11 cellular contexts compared by ENCODE assay signal in genomic region chr19:39131255-39131755, GRCh38. TPM values are rescaled to one million over a fixed set of nuclear protein-coding genes. Genes with fewer than 3 reads are reported as not detected.
DNase-seq lines count a peak whose midpoint lies in the region; ATAC-seq and TF ChIP-seq lines count a peak whose summit lies in the region.
"Had no signal": no experiment of that assay in that cellular context is flagged by ENCODE, and none has a peak within 500 bp of the region (broad histone marks: within the 10 kb centered on the region; RNA-seq: fewer than 3 reads in every experiment).

No MANE protein-coding gene starts in this region.

- no peak overlapping the region for H2AFZ ChIP-seq in SK-N-SH (ENCODE audit: low read depth)

- CTCF ChIA-PET in SK-N-SH (lab: Yijun Ruan, JAX) = interaction anchor here (0.8 to 2.6 kb wide), 3 partner anchors 9 to 56 kb away, joined by 3 to 10 read pairs (median 4); no protein-coding TSS in a partner anchor

- H3K9me3 ChIP-seq in SK-N-SH (no peaks in the 10 kb centered on the region), transverse colon (no peaks in the 10 kb centered on the region)
- H3K9me3 ChIP-seq: A549 had no signal

- H3K36me3 Mint-ChIP-seq in dendritic cell treated with granulocyte-macrophage colony-stimulating factor and Interleukin-4, amounts not matched to agents 40 ng/mL and 50 ng/mL, for 4 days (ENCODE audit: low read depth) = peaks cover 6% of the 10 kb centered on the region
- H3K36me3 Mint-ChIP-seq: activated naive CD8-positive, alpha-beta T cell treated with anti-CD3 and anti-CD28 coated beads, Interleukin-2, amount 10 ng/mL, durations not matched to agents 7 days and 5 days had no signal

- H3K4ac ChIP-seq in mesendoderm (ENCODE audit: low read depth, low read length) = no peak overlapping the region

- no peak overlapping the region for H4K5ac ChIP-seq in mesendoderm (ENCODE audit: low read length)

- H2BK120ac ChIP-seq in mesendoderm (ENCODE audit: low read depth, low read length) = no peak overlapping the region

- TF ChIP-seq POLR2A in transverse colon (IDR thresholded peaks at IDR 0.05) = no peak

- H3K4me3 ChIP-seq in SK-N-SH (ENCODE audit: low read depth in 2 of 2, low read length in 1 of 2) = no peak overlapping the region
- H3K4me3 ChIP-seq in mesendoderm (ENCODE audit: low read length) = no peak overlapping the region
- no peak overlapping the region for H3K4me3 ChIP-seq in transverse colon
- H3K4me3 ChIP-seq: A549 had no signal

- no peak overlapping the region for H2AK5ac ChIP-seq in mesendoderm (ENCODE audit: low read length)

- no peak overlapping the region for H2BK5ac ChIP-seq in mesendoderm (ENCODE audit: low read length)

- H3K4me1 Mint-ChIP-seq in dendritic cell treated with granulocyte-macrophage colony-stimulating factor and Interleukin-4, amounts not matched to agents 40 ng/mL and 50 ng/mL, for 4 days (ENCODE audit: low read depth) = peaks cover 70% of the 10 kb centered on the region

- peaks cover 50% of the 10 kb centered on the region for H3K79me1 ChIP-seq in mesendoderm (ENCODE audit: low read length)

- H4K20me1 ChIP-seq in SK-N-SH (ENCODE audit: insufficient read depth) = peaks cover 83% of the 10 kb centered on the region

- no peak overlapping the region for H3K9ac ChIP-seq in SK-N-SH
- no peak overlapping the region for H3K9ac ChIP-seq in mesendoderm (ENCODE audit: low read length)

- no peaks in the 10 kb centered on the region for H3F3A ChIP-seq in SK-N-SH (replicated peaks; ENCODE audit: insufficient read depth)

- POLR2A ChIA-PET in SK-N-SH (lab: Yijun Ruan, JAX) = no interaction called here

- H3K79me2 ChIP-seq in SK-N-SH (ENCODE audit: insufficient read depth) (peaks cover 97% of the 10 kb centered on the region), mesendoderm (ENCODE audit: control insufficient read depth, insufficient read depth, low read length) (peaks cover 71% of the 10 kb centered on the region)

- H4K8ac ChIP-seq in mesendoderm (ENCODE audit: low read depth, low read length) = no peak overlapping the region

- peak overlapping the region; percentile 62 for H3K56ac ChIP-seq in mesendoderm (ENCODE audit: low read length)

- H3K27ac ChIP-seq in SK-N-SH (ENCODE audit: low read depth in 2 of 2, low read length in 1 of 2) (peak overlapping the region in 1 of 2 experiments; percentile 25; a peak in 1 of 4 replicates), mesendoderm (ENCODE audit: low read depth, low read length) (no peak overlapping the region), transverse colon (peak overlapping the region; percentile 13 to 55 (median 30))

- H3K36me3 ChIP-seq in SK-N-SH (replicated peaks in 1 of 2; ENCODE audit: control insufficient read depth in 1 of 2, insufficient read depth in 2 of 2, low read length in 1 of 2) (no peaks in the 10 kb centered on the region), mesendoderm (ENCODE audit: control insufficient read depth, insufficient read depth, low read length) (no peaks in the 10 kb centered on the region), transverse colon (no peaks in the 10 kb centered on the region)

- TF ChIP-seq RAD21 in SK-N-SH (IDR thresholded peaks at IDR 0.05; ENCODE audit: low read length) = no peak

- H3K27ac Mint-ChIP-seq in dendritic cell treated with granulocyte-macrophage colony-stimulating factor and Interleukin-4, amounts not matched to agents 40 ng/mL and 50 ng/mL, for 4 days = peak overlapping the region; percentile 64
- H3K27ac Mint-ChIP-seq: activated naive CD8-positive, alpha-beta T cell treated with anti-CD3 and anti-CD28 coated beads, Interleukin-2, amount 10 ng/mL, durations not matched to agents 7 days and 5 days had no signal

- in situ Hi-C loops in transverse colon (cut with MboI; ENCODE audit: low pct_ligation_motif_present in 1 of 4, low pct_unique_long_range_greater_than_20kb in 1 of 4, low sequenced_read_pairs in 3 of 4) = no loop called here

- TF ChIP-seq CTCF in SK-N-SH (IDR thresholded peaks at IDR 0.05) (no peak), transverse colon (IDR thresholded peaks at IDR 0.05) (no peak)

- H3K9me3 Mint-ChIP-seq in dendritic cell treated with granulocyte-macrophage colony-stimulating factor and Interleukin-4, amounts not matched to agents 40 ng/mL and 50 ng/mL, for 4 days = no peaks in the 10 kb centered on the region
- H3K9me3 Mint-ChIP-seq: activated naive CD8-positive, alpha-beta T cell treated with anti-CD3 and anti-CD28 coated beads, Interleukin-2, amount 10 ng/mL, durations not matched to agents 7 days and 5 days; stimulated activated naive CD8-positive, alpha-beta T cell treated with anti-CD3 and anti-CD28 coated beads, Interleukin-15, Interleukin-2, amounts not matched to agents 100 ng/mL and 50 ng/mL, for 24 hours had no signal

- H3K27me3 ChIP-seq in SK-N-SH (ENCODE audit: insufficient read depth) (no peaks in the 10 kb centered on the region), mesendoderm (ENCODE audit: insufficient read depth, low read length, poor library complexity) (no peaks in the 10 kb centered on the region), transverse colon (no peaks in the 10 kb centered on the region)

- H3K4me1 ChIP-seq in SK-N-SH (ENCODE audit: control insufficient read depth in 1 of 2, insufficient read depth in 2 of 2, low read depth in 1 of 2, low read length in 1 of 2) (peaks cover 0 to 59% of the 10 kb centered on the region in 2 experiments; a peak in 1 of 4 replicates), mesendoderm (ENCODE audit: control insufficient read depth, low read depth, low read length) (peaks cover 15% of the 10 kb centered on the region), transverse colon (peaks cover 42 to 89% (median 78%) of the 10 kb centered on the region in 4 donors)

- intact Hi-C loops in dendritic cell treated with granulocyte-macrophage colony-stimulating factor and Interleukin-4, amounts not matched to agents 40 ng/mL and 50 ng/mL, for 4 days (cut with micrococcal nuclease) = no loop called here
- intact Hi-C loops in transverse colon (cut with DNase I; ENCODE audit: low total_unique reads) = no loop called here

- WGBS in SK-N-SH (ENCODE audit: low lambda C conversion rate) = 86% methylated on average over 18 of the region's 18 CpGs
- WGBS in mesendoderm (ENCODE audit: extremely low coverage, insufficient coverage, low lambda C conversion rate) = no CpG with 5 or more reads among the region's 18 CpGs
- 50% methylated on average over 18 of the region's 18 CpGs; no CpG with 5 or more reads in 1 of the 2 donors for WGBS in transverse colon (ENCODE audit: low coverage in 1 of 2), 2 donors

- ATAC-seq in SK-N-SH treated with all-trans-retinoic acid at 6 μM for 48 hours (no peak), HG03457 (IDR thresholded peaks at IDR 0.05; ENCODE audit: unreplicated experiment) (no peak), HG03280 (IDR thresholded peaks at IDR 0.05; ENCODE audit: unreplicated experiment) (no peak)
- ATAC-seq: A549 had no signal

- no peak overlapping the region for H3K18ac ChIP-seq in mesendoderm (ENCODE audit: low read length)

- H3K4me2 ChIP-seq in SK-N-SH (no peak overlapping the region), mesendoderm (ENCODE audit: low read length) (no peak overlapping the region)
- H3K4me2 ChIP-seq: A549 had no signal

- no peak overlapping the region for H3K23ac ChIP-seq in mesendoderm (ENCODE audit: low read length)

- DNase-seq in SK-N-SH (peak; percentile 45), mesendoderm (no peak), transverse colon (no peak), A172 (ENCODE audit: low spot score) (no peak)
- DNase-seq: activated naive CD8-positive, alpha-beta T cell treated with anti-CD3 and anti-CD28 coated beads, Interleukin-2, amount 10 ng/mL, durations not matched to agents 7 days and 5 days had no signal

- no peak for TF ChIP-seq EP300 in SK-N-SH (IDR thresholded peaks at IDR 0.05; ENCODE audit: borderline replicate concordance in 1 of 2, low read depth in 1 of 2, low read length in 1 of 2)
- no peak for TF ChIP-seq EP300 in transverse colon (IDR thresholded peaks at IDR 0.05; ENCODE audit: low read depth)

- no peaks in the 10 kb centered on the region for H3K27me3 Mint-ChIP-seq in dendritic cell treated with granulocyte-macrophage colony-stimulating factor and Interleukin-4, amounts not matched to agents 40 ng/mL and 50 ng/mL, for 4 days
- H3K27me3 Mint-ChIP-seq: activated naive CD8-positive, alpha-beta T cell treated with anti-CD3 and anti-CD28 coated beads, Interleukin-2, amount 10 ng/mL, durations not matched to agents 7 days and 5 days; stimulated activated naive CD8-positive, alpha-beta T cell treated with anti-CD3 and anti-CD28 coated beads, Interleukin-15, Interleukin-2, amounts not matched to agents 100 ng/mL and 50 ng/mL, for 24 hours had no signal

- no peaks in the 10 kb centered on the region for H3K9me2 ChIP-seq in SK-N-SH

- no peak overlapping the region for H3K4me3 Mint-ChIP-seq in dendritic cell treated with granulocyte-macrophage colony-stimulating factor and Interleukin-4, amounts not matched to agents 40 ng/mL and 50 ng/mL, for 4 days
- H3K4me3 Mint-ChIP-seq: activated naive CD8-positive, alpha-beta T cell treated with anti-CD3 and anti-CD28 coated beads, Interleukin-2, amount 10 ng/mL, durations not matched to agents 7 days and 5 days; stimulated activated naive CD8-positive, alpha-beta T cell treated with anti-CD3 and anti-CD28 coated beads, Interleukin-15, Interleukin-2, amounts not matched to agents 100 ng/mL and 50 ng/mL, for 24 hours had no signal

- H2BK15ac ChIP-seq in mesendoderm (replicated peaks; ENCODE audit: low read depth) = no peak overlapping the region

TF ChIP-seq in SK-N-SH, 30 proteins besides CTCF, POLR2A, EP300 and RAD21 (continues in another document):
- TF ChIP-seq SIN3A (IDR thresholded peaks at IDR 0.05; ENCODE audit: borderline replicate concordance, low read depth, low read length) = no peak
- TF ChIP-seq EZH2phosphoT487 (IDR thresholded peaks at IDR 0.05; ENCODE audit: borderline replicate concordance, low read depth) = no peak
- TF ChIP-seq NFIC (IDR thresholded peaks at IDR 0.05; ENCODE audit: borderline replicate concordance) = no peak

TF ChIP-seq in SK-N-SH treated with all-trans-retinoic acid at 6 μM for 48 hours, 23 proteins besides CTCF, POLR2A, EP300 and RAD21 (continues in another document):
- no peak for TF ChIP-seq PPARA (CRISPR knock-in tag; IDR thresholded peaks at IDR 0.05; ENCODE audit: borderline replicate concordance)

RNA-seq across cellular contexts. Expression of gene PAK4, which starts 5.7 kb away (rescaled TPM):
- polyA plus RNA-seq in SK-N-SH (2012; rRNA removed) = 24.7 and 36.4 TPM in 2 replicates
- polyA plus RNA-seq in SK-N-SH (2012; cell fraction: cytosol; rRNA removed) = 14.3 and 23.1 TPM in 2 replicates
- 31.0 and 44.4 TPM in 2 replicates for polyA plus RNA-seq in SK-N-SH (2012; cell fraction: nucleus; rRNA removed)
- polyA plus RNA-seq in mesendoderm (2013, experiment 1 of 2) = 56.1 TPM
- polyA plus RNA-seq in mesendoderm (2013, experiment 2 of 2) = 52.0 TPM
- total RNA-seq in transverse colon = 10 to 100 TPM; 43.8 to 96.1 (median 63.2) TPM
- 9.2 and 16.2 TPM in 2 replicates for total RNA-seq in A172 (2014; rRNA removed; shearing (Covaris generic))

RNA-seq across cellular contexts. Expression of gene ACP7, which starts 47.1 kb away (rescaled TPM):
- polyA plus RNA-seq in SK-N-SH (2012; rRNA removed) = 0.24 and 0.36 TPM in 2 replicates
- polyA plus RNA-seq in SK-N-SH (2012; cell fraction: cytosol; rRNA removed) = 0.13 and 0.31 TPM in 2 replicates
- 0.41 and 0.45 TPM in 2 replicates for polyA plus RNA-seq in SK-N-SH (2012; cell fraction: nucleus; rRNA removed)
- 0.03 TPM for polyA plus RNA-seq in mesendoderm (2013, experiment 1 of 2)
- 0.03 TPM for polyA plus RNA-seq in mesendoderm (2013, experiment 2 of 2)
- not detected for total RNA-seq in transverse colon
- total RNA-seq in A172 (2014; rRNA removed; shearing (Covaris generic)) = 0.03 and 0.31 TPM in 2 replicates
- total RNA-seq: activated naive CD8-positive, alpha-beta T cell treated with anti-CD3 and anti-CD28 coated beads, Interleukin-2, amount 10 ng/mL, durations not matched to agents 7 days and 5 days had no signal
